In genomic region chr13:80048802-80049201, GRCh38 we compare ENCODE assay signal across 8 cellular contexts.
A peak's percentile ranks its signal among the peaks of the same experiment; 100 is the strongest.
DNase-seq lines count a peak whose midpoint lies in the region; TF ChIP-seq lines count a peak whose summit lies in the region.

No MANE protein-coding gene starts in this region.

- no peak overlapping the region for H3K9ac ChIP-seq in H9 (ENCODE audit: extremely low read depth, insufficient read length, low read length)

- H3T11ph ChIP-seq in H9 (ENCODE audit: low read length): no peak overlapping the region

- 0 out of 2 replicates have a peak overlapping the region, but pooled peaks have one; percentile 56 for H3K14ac ChIP-seq in H9 (ENCODE audit: insufficient read depth, low read length)

- H3K4ac ChIP-seq in H9 (ENCODE audit: low read depth, low read length): no peak overlapping the region

- no peak overlapping the region for H3K56ac ChIP-seq in H9 (ENCODE audit: insufficient read length, low read depth, low read length)

- no peak overlapping the region for H2BK5ac ChIP-seq in H9 (ENCODE audit: insufficient read length, low read length)

- H3K27me3 Mint-ChIP-seq in H9 (ENCODE audit: low read depth): peaks cover 1% of the 10 kb centered on the region; the same call in 1 of the 2 replicates

- in situ Hi-C loops in brain microvascular endothelial cell (cut with HindIII; ENCODE audit: low pct_ligation_motif_present, low sequenced_read_pairs): no loop called here

- H3K27me3 ChIP-seq in H9 (ENCODE audit: insufficient read depth, low read length) (no peaks in the 10 kb centered on the region), brain microvascular endothelial cell (replicated peaks) (no peaks in the 10 kb centered on the region)

- no peak overlapping the region for H4K5ac ChIP-seq in H9 (ENCODE audit: insufficient read length, low read depth, low read length)

- H3K9me3 Mint-ChIP-seq in H9: no peaks in the 10 kb centered on the region

- H3K27ac ChIP-seq in H9 (ENCODE audit: insufficient read length, low read depth, low read length): no peak overlapping the region
- H3K27ac ChIP-seq in brain microvascular endothelial cell: peak overlapping the region; percentile 21

- H3K23me2 ChIP-seq in H9 (ENCODE audit: insufficient read length, low read depth, low read length, poor library complexity, severe bottlenecking): no peaks in the 10 kb centered on the region

- no peak overlapping the region for H3K4me2 ChIP-seq in H9 (ENCODE audit: insufficient read depth, insufficient read length, low read length)

- H2AK5ac ChIP-seq in H9 (ENCODE audit: insufficient read length, low read length): no peak overlapping the region

- TF ChIP-seq CTCF in GM12865 (IDR thresholded peaks at IDR 0.05; ENCODE audit: insufficient read depth, low read depth, low read length, missing control alignments) (no peak), H9 (conservative IDR thresholded peaks at IDR 0.05) (no peak), brain microvascular endothelial cell (IDR thresholded peaks at IDR 0.05; ENCODE audit: low read depth, low read length, missing control alignments) (no peak)

- no peaks in the 10 kb centered on the region for H3K36me3 ChIP-seq in brain microvascular endothelial cell (replicated peaks)

- no peaks in the 10 kb centered on the region; a peak in 1 of 7 replicates for H3K36me3 Mint-ChIP-seq in H9 (ENCODE audit: insufficient read depth in 1 of 3, low read depth in 3 of 3)

- no peak overlapping the region for H2AFZ ChIP-seq in H9 (ENCODE audit: low read length)

- no peaks in the 10 kb centered on the region for H3K79me2 ChIP-seq in H9 (ENCODE audit: insufficient read depth, low read length)

- DNase-seq in GM12865 (ENCODE audit: low read depth) (peak; percentile 86), H9 (peak; percentile 30), M059J (ENCODE audit: low read depth) (peak; percentile 93), T1000 (lab: John Stamatoyannopoulos, UW) (peak; percentile 32), brain microvascular endothelial cell (peak; percentile 99), islet precursor cell (peak; percentile 93), 8988T (no peak)
- peak; percentile 58 to 66 for DNase-seq in stimulated activated CD4-positive, alpha-beta T cell treated with anti-CD3 and anti-CD28 coated beads, Interleukin-2, amount 100 ng/mL, for 24 hours

- WGBS in H9 (ENCODE audit: extremely low coverage, insufficient read length, low lambda C conversion rate): no CpG with 5 or more reads among the region's 7 CpGs

- no peaks in the 10 kb centered on the region for H3K4me1 ChIP-seq in H9 (ENCODE audit: insufficient read depth, low read length)

- H3K9me3 ChIP-seq in H9 (ENCODE audit: control insufficient read depth, low read depth, low read length): no peaks in the 10 kb centered on the region

- H4K8ac ChIP-seq in H9 (replicated peaks; ENCODE audit: insufficient read length, low read depth, low read length): no peak overlapping the region

- no peak overlapping the region for H3K18ac ChIP-seq in H9 (ENCODE audit: insufficient read length, low read depth, low read length)

- peaks cover 6 to 8% of the 10 kb centered on the region in 2 experiments; a peak in 3 of 4 replicates for H3K4me1 Mint-ChIP-seq in H9

- H3K4me3 ChIP-seq in GM12865 (ENCODE audit: low read depth, low read length) (no peak overlapping the region), brain microvascular endothelial cell (ENCODE audit: low read depth, low read length) (no peak overlapping the region)

- H3K27ac Mint-ChIP-seq in H9: no peak overlapping the region

- no peak overlapping the region for H2BK15ac ChIP-seq in H9 (ENCODE audit: low read depth, low read length)

- H2BK120ac ChIP-seq in H9 (ENCODE audit: low read depth, low read length, poor library complexity, severe bottlenecking): no peak overlapping the region

- H3K4me3 Mint-ChIP-seq in H9: no peak overlapping the region

- no peak overlapping the region for H3K23ac ChIP-seq in H9 (ENCODE audit: insufficient read length, low read depth, low read length)

- no peaks in the 10 kb centered on the region for H4K20me1 ChIP-seq in H9 (ENCODE audit: control insufficient read depth, insufficient read depth, insufficient read length)

- no peaks in the 10 kb centered on the region for H3K79me1 ChIP-seq in H9 (ENCODE audit: insufficient read depth, low read depth, low read length, poor library complexity, severe bottlenecking)

- H2BK20ac ChIP-seq in H9 (ENCODE audit: low read depth, low read length, poor library complexity, severe bottlenecking): no peak overlapping the region

- H4K91ac ChIP-seq in H9 (ENCODE audit: insufficient read length, low read depth, low read length): no peak overlapping the region

- H2BK12ac ChIP-seq in H9 (ENCODE audit: insufficient read length, low read depth, low read length): no peak overlapping the region
